Comparison of ENCODE assay signal across 16 cellular contexts in the genomic region with DNA sequence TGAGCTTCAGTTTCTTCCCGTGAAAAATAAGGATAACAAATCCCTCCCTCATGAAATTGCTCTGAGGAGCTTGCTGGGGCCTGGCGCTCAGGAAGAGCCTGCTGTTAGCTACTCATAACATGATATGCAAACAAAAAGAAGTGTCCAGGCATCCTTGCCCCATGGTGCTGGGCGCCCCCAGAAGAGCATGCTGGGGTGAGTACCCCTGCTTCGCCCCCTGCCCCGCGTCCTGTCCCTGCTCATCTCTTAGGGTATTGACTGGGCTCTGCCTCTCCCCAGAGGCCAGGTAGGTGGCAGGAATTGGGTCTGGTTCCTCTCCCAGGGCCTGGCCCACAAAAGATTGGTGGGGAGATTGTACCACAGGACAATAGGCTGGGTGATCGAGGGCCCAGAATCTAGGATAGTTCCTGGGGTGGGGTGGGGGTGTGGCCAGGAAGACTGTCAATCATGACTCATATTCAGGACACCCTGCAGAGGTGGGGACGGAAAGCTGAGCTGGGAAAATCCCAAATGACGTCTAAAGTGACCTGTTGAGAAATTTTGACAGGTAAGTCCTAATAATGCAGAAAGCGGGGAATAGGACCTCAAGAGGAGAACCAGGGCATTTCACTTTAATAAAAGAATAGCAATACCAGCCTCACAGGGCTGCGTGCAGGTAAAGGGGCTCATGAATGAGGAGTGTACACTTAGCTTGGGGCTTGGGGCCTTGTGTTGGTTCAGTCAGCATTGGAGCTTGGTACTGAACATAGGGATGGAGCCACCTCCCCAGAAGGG. TPM values are rescaled to one million over a fixed set of nuclear protein-coding genes. Genes with fewer than 3 reads are reported as not detected.
DNase-seq lines count a peak whose midpoint lies in the region; ATAC-seq and TF ChIP-seq lines count a peak whose summit lies in the region.
"Had no signal": no experiment of that assay in that cellular context is flagged by ENCODE, and none has a peak within 500 bp of the region (broad histone marks: within the 10 kb centered on the region; RNA-seq: fewer than 3 reads in every experiment).

No MANE protein-coding gene starts in this region.

- no peak overlapping the region for H3K4me3 ChIP-seq in spleen
- H3K4me3 ChIP-seq in gastrocnemius medialis, result no peak overlapping the region
- H3K4me3 ChIP-seq: body of pancreas, hepatocyte, left lung, psoas muscle had no signal

- TF ChIP-seq CTCF in spleen (IDR thresholded peaks at IDR 0.05 in 8 of 11, conservative IDR thresholded peaks at IDR 0.05 in 3 of 11), result no peak
- no peak for TF ChIP-seq CTCF in gastrocnemius medialis (IDR thresholded peaks at IDR 0.05 in 4 of 5, conservative IDR thresholded peaks at IDR 0.05 in 1 of 5)

- H3K9me3 ChIP-seq in spleen (peaks cover 0 to 10% (median 0%) of the 10 kb centered on the region in 8 donors), gastrocnemius medialis (no peaks in the 10 kb centered on the region)
- H3K9me3 ChIP-seq: body of pancreas, left lung, psoas muscle had no signal

- intact Hi-C loops in spleen (cut with DNase I; ENCODE audit: low total_unique reads), result no loop called here
- intact Hi-C loops in gastrocnemius medialis (cut with DNase I; ENCODE audit: low total_unique reads), result no loop called here

- H3K4me1 ChIP-seq in spleen (peaks cover 0 to 25% (median 13%) of the 10 kb centered on the region in 6 donors), gastrocnemius medialis (peaks cover 0 to 1% of the 10 kb centered on the region in 2 donors)
- H3K4me1 ChIP-seq: psoas muscle had no signal

- H3K36me3 ChIP-seq in spleen, result no peaks in the 10 kb centered on the region
- no peaks in the 10 kb centered on the region for H3K36me3 ChIP-seq in gastrocnemius medialis
- H3K36me3 ChIP-seq: left lung had no signal

- in situ Hi-C loops in gastrocnemius medialis (cut with MboI; ENCODE audit: low sequenced_read_pairs in 4 of 4), result loop anchor here in 1 of 4 donors (25.0 kb wide), 1 partner anchor 162 kb away; no protein-coding TSS in a partner anchor

- DNase-seq in HCEC 1CT (peak; percentile 45), NCI-H69 (lab: John Stamatoyannopoulos, UW) (peak; percentile 33), spleen (peak; percentile 51), hypothalamus (lab: John Stamatoyannopoulos, UW) (no peak), NCI-H748 treated with DMSO at 0.1 percent for 48 hours (lab: John Stamatoyannopoulos, UW) (no peak), gastrocnemius medialis (no peak)
- DNase-seq: NCI-H2081, SHP77, T-helper 17 cell had no signal

- peak; percentile 54 for ATAC-seq in esophagus mucosa
- ATAC-seq in gastrocnemius medialis, result no peak
- ATAC-seq: body of pancreas; left lung; naive thymus-derived CD8-positive, alpha-beta T cell; T-helper 17 cell had no signal

- H3K27ac ChIP-seq in spleen, result no peak overlapping the region
- no peak overlapping the region for H3K27ac ChIP-seq in gastrocnemius medialis
- H3K27ac ChIP-seq: body of pancreas, C4-2B, hepatocyte, left lung had no signal

- H3K27me3 ChIP-seq in spleen (replicated peaks in 1 of 7) (peaks cover 16 to 63% (median 42%) of the 10 kb centered on the region in 7 donors), gastrocnemius medialis (peaks cover 27 to 28% (median 28%) of the 10 kb centered on the region in 3 donors)

- WGBS in spleen, 5 donors, result 83 to 92% (median 90%) methylated on average over 10 to 11 of the region's 11 CpGs

- TF ChIP-seq POLR2A in spleen (IDR thresholded peaks at IDR 0.05) (no peak), gastrocnemius medialis (IDR thresholded peaks at IDR 0.05) (no peak)

RNA-seq across cellular contexts. Expression of gene PITX1, which starts 8.9 kb away (rescaled TPM):
- 689 TPM for total RNA-seq in esophagus mucosa
- total RNA-seq in spleen, result under 1 TPM in 1 of 7 donors, not detected in 6; 0.98 TPM
- under 1 TPM; 0.04 to 0.38 (median 0.09) TPM for polyA plus RNA-seq in spleen
- 10 to 100 TPM in 1 of 4 donors, 1 to 10 TPM in 3; 5.3 to 21.2 (median 9.3) TPM for total RNA-seq in gastrocnemius medialis
- total RNA-seq: body of pancreas; naive thymus-derived CD8-positive, alpha-beta T cell; T-helper 17 cell had no signal
- polyA plus RNA-seq: naive thymus-derived CD8-positive, alpha-beta T cell had no signal

RNA-seq across cellular contexts. Expression of gene CATSPER3, which starts 57.4 kb away (rescaled TPM):
- total RNA-seq in esophagus mucosa (0.40 TPM), spleen (under 1 TPM in 4 of 7 donors, not detected in 3; 0.40 to 0.89 (median 0.65) TPM), gastrocnemius medialis (1 to 10 TPM in 1 of 4 donors, under 1 TPM in 3; 0.22 to 1.9 (median 0.70) TPM)
- under 1 TPM; 0.35 to 0.44 (median 0.39) TPM for polyA plus RNA-seq in spleen
- total RNA-seq: hepatocyte had no signal

Comparison
In these comparisons a context has a peak if more than half of its experiments do, and no peak if none do; other contexts are left out.
1. DNase-seq: peak in HCEC 1CT (single experiment), NCI-H69 (single experiment) and spleen (single experiment); none in hypothalamus (0 of 51), NCI-H748 treated with DMSO at 0.1 percent for 48 hours (single experiment) and gastrocnemius medialis (0 of 2).
2. RNA of gene PITX1, which starts 8.9 kb away (total RNA-seq): 689 TPM in esophagus mucosa (single experiment); 5.3 to 21.2 TPM in gastrocnemius medialis and 0.98 TPM in spleen; every median in the first group is over 10 times any median in the second.